ENCODE assay signal across 7 cellular contexts in genomic region chr11:33838234-33838633, GRCh38. TPM values are rescaled to one million over a fixed set of nuclear protein-coding genes. Genes with fewer than 3 reads are reported as not detected.
"Had no signal": no experiment of that assay in that cellular context is flagged by ENCODE, and none has a peak within 500 bp of the region (broad histone marks: within the 10 kb centered on the region; RNA-seq: fewer than 3 reads in every experiment).

No MANE protein-coding gene starts in this region.

RNA-seq across cellular contexts. Expression of gene LMO2, which starts 53.6 kb away (rescaled TPM):
- total RNA-seq: activated naive CD4-positive, alpha-beta T cell treated with anti-CD3 and anti-CD28 coated beads for 36 hours; activated naive CD4-positive, alpha-beta T cell treated with anti-CD3 and anti-CD28 coated beads, Interleukin-2, amount 50 U/mL, for 72 hours; activated T-cell treated with anti-CD3 and anti-CD28 coated beads, Interleukin-2, amount 50 U/mL, for 72 hours; activated T-helper 1 cell treated with anti-CD3 and anti-CD28 coated beads, Interleukin-12 subunit alpha, Interleukin-12 subunit beta, Interleukin-2, Interleukin-4 antibody, amounts not matched to agents 30 ng/mL and 10 ng/mL and 1 ng/mL, durations not matched to agents 14 hours and 24 hours and 36 hours; activated T-helper 17 cell treated with anti-CD3 and anti-CD28 coated beads, Interleukin-2, amount 50 U/mL, for 72 hours; activated T-helper 2 cell treated with anti-CD3 and anti-CD28 coated beads, Interferon-gamma antibody, Interleukin-2, Interleukin-4, amounts not matched to agents 10 μg/mL and 5 μg/mL and 100 μg/mL, durations not matched to agents 14 hours and 24 hours and 36 hours; chondrocyte had no signal
